Comparison of ENCODE assay signal across 11 cellular contexts in the genomic region with DNA sequence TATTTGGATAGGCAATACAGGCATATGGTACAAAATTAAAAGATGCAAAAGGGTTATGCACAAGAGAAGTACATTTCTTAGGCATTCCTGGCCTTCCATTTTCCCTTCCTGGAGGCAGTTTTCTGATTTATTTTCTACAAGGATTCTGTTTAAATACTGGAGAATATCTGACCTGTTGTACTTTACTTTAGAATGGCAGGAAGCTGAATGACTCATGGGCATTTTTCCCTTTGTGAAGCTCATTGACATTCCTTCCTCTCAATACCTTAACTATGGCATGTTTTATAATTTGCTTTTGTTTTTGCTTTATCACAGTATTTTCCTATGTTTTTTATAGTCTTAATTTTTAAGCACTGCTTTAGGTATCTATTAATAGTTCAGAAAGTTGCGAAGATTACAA.
A peak's percentile ranks its signal among the peaks of the same experiment; 100 is the strongest.
DNase-seq lines count a peak whose midpoint lies in the region; ATAC-seq and TF ChIP-seq lines count a peak whose summit lies in the region.
"Had no signal": no experiment of that assay in that cellular context is flagged by ENCODE, and none has a peak within 500 bp of the region (broad histone marks: within the 10 kb centered on the region; RNA-seq: fewer than 3 reads in every experiment).

No MANE protein-coding gene starts in this region.

- 83 to 88% methylated on average over 1 of the region's 1 CpG for WGBS in gastroesophageal sphincter (ENCODE audit: low coverage in 1 of 2), 2 donors

- H3K36me3 ChIP-seq in gastroesophageal sphincter, result no peaks in the 10 kb centered on the region
- H3K36me3 ChIP-seq: sigmoid colon had no signal

- no peaks in the 10 kb centered on the region for H3K36me3 Mint-ChIP-seq in type B pancreatic cell

- no peak for TF ChIP-seq EP300 in gastroesophageal sphincter (IDR thresholded peaks at IDR 0.05)

- peak overlapping the region; percentile 45 for H3K27ac Mint-ChIP-seq in type B pancreatic cell

- no peak for ATAC-seq in gastroesophageal sphincter

- H3K27me3 Mint-ChIP-seq in type B pancreatic cell, result no peaks in the 10 kb centered on the region
- H3K27me3 Mint-ChIP-seq: activated T-cell treated with anti-CD3 and anti-CD28 coated beads, Interleukin-2, amount 50 U/mL, for 24 hours had no signal

- TF ChIP-seq POLR2A in gastroesophageal sphincter (IDR thresholded peaks at IDR 0.05), result no peak

- no peak overlapping the region for H3K4me3 ChIP-seq in gastroesophageal sphincter
- H3K4me3 ChIP-seq: sigmoid colon had no signal

- DNase-seq in HS-27A (ENCODE audit: low read depth) (peak; percentile 23), amniotic epithelial cell (ENCODE audit: low read depth) (peak; percentile 49), iris pigment epithelial cell (ENCODE audit: low read depth) (peak; percentile 72), type B pancreatic cell (ENCODE audit: extremely low spot score, unreplicated experiment) (no peak), OCI-M2 (lab: John Stamatoyannopoulos, UW; ENCODE audit: unreplicated experiment) (no peak)
- DNase-seq in activated effector memory CD4-positive, alpha-beta T cell treated with anti-CD3 and anti-CD28 coated beads, Interleukin-2, amount 50 U/mL, for 16 hours, result no peak
- DNase-seq: activated T-cell treated with anti-CD3 and anti-CD28 coated beads, Interleukin-2, amount 50 U/mL, for 24 hours; Karpas-422; Right ventricle myocardium superior; sigmoid colon had no signal

- no peaks in the 10 kb centered on the region for H3K9me3 ChIP-seq in gastroesophageal sphincter
- H3K9me3 ChIP-seq: sigmoid colon had no signal

- no peaks in the 10 kb centered on the region for H3K27me3 ChIP-seq in gastroesophageal sphincter
- H3K27me3 ChIP-seq: sigmoid colon had no signal

- H3K4me1 ChIP-seq in gastroesophageal sphincter, result peaks cover 0 to 21% (median 0%) of the 10 kb centered on the region in 3 donors

- no peak overlapping the region for H3K27ac ChIP-seq in gastroesophageal sphincter
- H3K27ac ChIP-seq: sigmoid colon had no signal

- peaks cover 5% of the 10 kb centered on the region for H3K9me3 Mint-ChIP-seq in type B pancreatic cell

- H3K4me1 Mint-ChIP-seq in type B pancreatic cell (ENCODE audit: unreplicated experiment), result peaks cover 28% of the 10 kb centered on the region

- TF ChIP-seq CTCF in type B pancreatic cell (conservative IDR thresholded peaks at IDR 0.05) (no peak), gastroesophageal sphincter (IDR thresholded peaks at IDR 0.05) (no peak)

- H3K4me3 Mint-ChIP-seq in type B pancreatic cell, result no peak overlapping the region
- H3K4me3 Mint-ChIP-seq: activated T-cell treated with anti-CD3 and anti-CD28 coated beads, Interleukin-2, amount 50 U/mL, for 24 hours had no signal

Comparison
In these comparisons a context has a peak if more than half of its experiments do, and no peak if none do; other contexts are left out.
1. DNase-seq: peak in HS-27A (single experiment), amniotic epithelial cell (single experiment) and iris pigment epithelial cell (single experiment); none in type B pancreatic cell (single experiment), OCI-M2 (single experiment) and activated effector memory CD4-positive, alpha-beta T cell treated with anti-CD3 and anti-CD28 coated beads, Interleukin-2, amount 50 U/mL, for 16 hours (single experiment).